Comparison of ENCODE assay signal across 27 cellular contexts in the genomic region with DNA sequence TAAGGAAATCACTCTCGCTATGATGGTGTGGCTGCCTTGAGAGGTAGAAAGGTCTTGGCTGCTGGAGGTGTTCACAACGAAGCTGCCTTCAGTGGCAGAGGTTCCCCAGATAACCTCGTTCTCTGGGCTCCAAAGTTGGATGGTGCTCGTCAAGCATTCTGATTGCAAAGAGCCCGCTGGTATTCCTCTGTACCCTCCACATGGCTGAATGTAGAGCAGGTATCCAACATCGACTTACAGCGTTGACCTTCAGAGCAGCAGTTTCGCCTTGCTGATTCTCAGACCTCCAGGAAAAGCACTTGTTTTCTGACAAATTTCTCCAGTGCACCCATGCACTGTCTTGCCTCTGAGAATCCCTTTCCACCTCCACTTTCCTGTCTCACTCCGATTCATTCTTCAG. TPM values are rescaled to one million over a fixed set of nuclear protein-coding genes. Genes with fewer than 3 reads are reported as not detected.
DNase-seq lines count a peak whose midpoint lies in the region; ATAC-seq and TF ChIP-seq lines count a peak whose summit lies in the region.
"Had no signal": no experiment of that assay in that cellular context is flagged by ENCODE, and none has a peak within 500 bp of the region (broad histone marks: within the 10 kb centered on the region; RNA-seq: fewer than 3 reads in every experiment).

No MANE protein-coding gene starts in this region.

- H2AFZ ChIP-seq in GM23338: no peak overlapping the region

- H3K4me3 Mint-ChIP-seq in GM23338: no peak overlapping the region
- H3K4me3 Mint-ChIP-seq in central memory CD8-positive, alpha-beta T cell: no peak overlapping the region
- H3K4me3 Mint-ChIP-seq: CD14-positive monocyte; CD4-positive, alpha-beta memory T cell; CD4-positive, CD25-positive, alpha-beta regulatory T cell; CD8-positive, alpha-beta memory T cell had no signal

- no peaks in the 10 kb centered on the region for H3K9me2 ChIP-seq in GM23338 (ENCODE audit: insufficient read depth)

- no peaks in the 10 kb centered on the region for H3K27me3 ChIP-seq in GM23338 (ENCODE audit: insufficient read depth)
- no peaks in the 10 kb centered on the region for H3K27me3 ChIP-seq in gastrocnemius medialis

- H3K9me3 Mint-ChIP-seq in GM23338: no peaks in the 10 kb centered on the region
- no peaks in the 10 kb centered on the region for H3K9me3 Mint-ChIP-seq in central memory CD8-positive, alpha-beta T cell
- H3K9me3 Mint-ChIP-seq: CD14-positive monocyte; CD4-positive, alpha-beta memory T cell; CD8-positive, alpha-beta memory T cell had no signal

- H4K20me1 ChIP-seq in GM23338 (replicated peaks; ENCODE audit: insufficient read depth): no peaks in the 10 kb centered on the region
- H4K20me1 ChIP-seq: BLaER1 had no signal

- H3K36me3 ChIP-seq in GM23338 (ENCODE audit: insufficient read depth) (no peaks in the 10 kb centered on the region), gastrocnemius medialis (no peaks in the 10 kb centered on the region)
- H3K36me3 ChIP-seq: BE2C, BLaER1 had no signal

- ATAC-seq in GM23338 (no peak), gastrocnemius medialis (no peak), HG03175 (IDR thresholded peaks at IDR 0.05; ENCODE audit: unreplicated experiment) (no peak)
- no peak for ATAC-seq in central memory CD8-positive, alpha-beta T cell (replicated peaks; ENCODE audit: extremely low read depth, poor library complexity, severe bottlenecking)

- H3K4me3 ChIP-seq in GM23338: no peak overlapping the region
- no peak overlapping the region for H3K4me3 ChIP-seq in gastrocnemius medialis
- H3K4me3 ChIP-seq: BLaER1 had no signal

- in situ Hi-C loops in gastrocnemius medialis (cut with MboI; ENCODE audit: low sequenced_read_pairs in 4 of 4): no loop called here

- peaks cover 20% of the 10 kb centered on the region for H3K27me3 Mint-ChIP-seq in GM23338 (ENCODE audit: insufficient read depth, low read depth, poor library complexity)
- H3K27me3 Mint-ChIP-seq in central memory CD8-positive, alpha-beta T cell: peaks cover 71% of the 10 kb centered on the region

- no peaks in the 10 kb centered on the region for H3K9me3 ChIP-seq in gastrocnemius medialis
- H3K9me3 ChIP-seq: BE2C had no signal

- H3K27ac ChIP-seq in GM23338 (ENCODE audit: low read depth): no peak overlapping the region
- no peak overlapping the region for H3K27ac ChIP-seq in gastrocnemius medialis
- H3K27ac ChIP-seq: BLaER1 had no signal

- 0 out of 2 replicates have a peak overlapping the region, but pooled peaks have one; percentile 15 for H3K27ac Mint-ChIP-seq in GM23338
- peak overlapping the region; percentile 63 for H3K27ac Mint-ChIP-seq in central memory CD8-positive, alpha-beta T cell (ENCODE audit: low read depth)
- H3K27ac Mint-ChIP-seq: CD4-positive, CD25-positive, alpha-beta regulatory T cell had no signal

- H3K4me1 ChIP-seq in GM23338 (ENCODE audit: insufficient read depth) (peaks cover 5% of the 10 kb centered on the region; the same call in 1 of the 2 replicates), gastrocnemius medialis (peaks cover 9 to 15% of the 10 kb centered on the region in 2 donors)
- H3K4me1 ChIP-seq: BE2C had no signal

- 0 out of 2 replicates have a peak, but pooled peaks cover 3% of the 10 kb centered on the region for H3K79me2 ChIP-seq in GM23338 (replicated peaks; ENCODE audit: insufficient read depth)

- H3K4me1 Mint-ChIP-seq in GM23338: peaks cover 20% of the 10 kb centered on the region
- peaks cover 7% of the 10 kb centered on the region for H3K4me1 Mint-ChIP-seq in central memory CD8-positive, alpha-beta T cell

- TF ChIP-seq CTCF in GM23338 (conservative IDR thresholded peaks at IDR 0.05; ENCODE audit: low read depth in 2 of 2): no peak
- no peak for TF ChIP-seq CTCF in gastrocnemius medialis (IDR thresholded peaks at IDR 0.05 in 4 of 5, conservative IDR thresholded peaks at IDR 0.05 in 1 of 5)
- no peak for TF ChIP-seq CTCF in GM10266 (IDR thresholded peaks at IDR 0.05; ENCODE audit: control insufficient read depth, insufficient read depth, low read depth, missing control alignments)

- no peak for TF ChIP-seq POLR2A in gastrocnemius medialis (IDR thresholded peaks at IDR 0.05)

- intact Hi-C loops in gastrocnemius medialis (cut with DNase I; ENCODE audit: low total_unique reads): no loop called here

- no peaks in the 10 kb centered on the region for H3K36me3 Mint-ChIP-seq in GM23338 (ENCODE audit: low read depth)
- no peaks in the 10 kb centered on the region for H3K36me3 Mint-ChIP-seq in central memory CD8-positive, alpha-beta T cell (ENCODE audit: insufficient read depth)
- H3K36me3 Mint-ChIP-seq: CD14-positive monocyte; CD4-positive, alpha-beta memory T cell; CD4-positive, CD25-positive, alpha-beta regulatory T cell; CD8-positive, alpha-beta memory T cell had no signal

- DNase-seq in GM23338 (ENCODE audit: low spot score) (no peak), mesenteric fat pad (ENCODE audit: low spot score) (peak; percentile 60), gastrocnemius medialis (no peak), GM10266 (ENCODE audit: extremely low spot score) (no peak)
- no peak for DNase-seq in central memory CD8-positive, alpha-beta T cell (ENCODE audit: low spot score in 2 of 2)
- DNase-seq: 8988T; ACHN; BE2C; C1 segment of cervical spinal cord; CD4-positive, alpha-beta memory T cell; CD4-positive, CD25-positive, alpha-beta regulatory T cell; CD8-positive, alpha-beta memory T cell; COR-L47; DMS 273 treated with DMSO at 0.1 percent for 48 hours; DMS153; DMS53; DMS79; DND-41; EL; GDM1 had no signal

- H3K4me2 ChIP-seq in GM23338: no peak overlapping the region
- H3K4me2 ChIP-seq: BLaER1 had no signal

- H3F3A ChIP-seq in GM23338 (replicated peaks; ENCODE audit: low read depth): no peaks in the 10 kb centered on the region

TF ChIP-seq in GM23338, 12 proteins besides CTCF, POLR2A, EP300 and RAD21 (continues in another document):
- TF ChIP-seq, protein P1, sequence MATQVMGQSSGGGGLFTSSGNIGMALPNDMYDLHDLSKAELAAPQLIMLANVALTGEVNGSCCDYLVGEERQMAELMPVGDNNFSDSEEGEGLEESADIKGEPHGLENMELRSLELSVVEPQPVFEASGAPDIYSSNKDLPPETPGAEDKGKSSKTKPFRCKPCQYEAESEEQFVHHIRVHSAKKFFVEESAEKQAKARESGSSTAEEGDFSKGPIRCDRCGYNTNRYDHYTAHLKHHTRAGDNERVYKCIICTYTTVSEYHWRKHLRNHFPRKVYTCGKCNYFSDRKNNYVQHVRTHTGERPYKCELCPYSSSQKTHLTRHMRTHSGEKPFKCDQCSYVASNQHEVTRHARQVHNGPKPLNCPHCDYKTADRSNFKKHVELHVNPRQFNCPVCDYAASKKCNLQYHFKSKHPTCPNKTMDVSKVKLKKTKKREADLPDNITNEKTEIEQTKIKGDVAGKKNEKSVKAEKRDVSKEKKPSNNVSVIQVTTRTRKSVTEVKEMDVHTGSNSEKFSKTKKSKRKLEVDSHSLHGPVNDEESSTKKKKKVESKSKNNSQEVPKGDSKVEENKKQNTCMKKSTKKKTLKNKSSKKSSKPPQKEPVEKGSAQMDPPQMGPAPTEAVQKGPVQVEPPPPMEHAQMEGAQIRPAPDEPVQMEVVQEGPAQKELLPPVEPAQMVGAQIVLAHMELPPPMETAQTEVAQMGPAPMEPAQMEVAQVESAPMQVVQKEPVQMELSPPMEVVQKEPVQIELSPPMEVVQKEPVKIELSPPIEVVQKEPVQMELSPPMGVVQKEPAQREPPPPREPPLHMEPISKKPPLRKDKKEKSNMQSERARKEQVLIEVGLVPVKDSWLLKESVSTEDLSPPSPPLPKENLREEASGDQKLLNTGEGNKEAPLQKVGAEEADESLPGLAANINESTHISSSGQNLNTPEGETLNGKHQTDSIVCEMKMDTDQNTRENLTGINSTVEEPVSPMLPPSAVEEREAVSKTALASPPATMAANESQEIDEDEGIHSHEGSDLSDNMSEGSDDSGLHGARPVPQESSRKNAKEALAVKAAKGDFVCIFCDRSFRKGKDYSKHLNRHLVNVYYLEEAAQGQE (IDR thresholded peaks at IDR 0.05; ENCODE audit: unreplicated experiment): no peak
- TF ChIP-seq ZNF114 (CRISPR knock-in tag; IDR thresholded peaks at IDR 0.05): no peak

RNA-seq across cellular contexts. Expression of a gene that starts 4.3 kb away (rescaled TPM):
- total RNA-seq in GM23338 (2014; rRNA removed; shearing (Covaris generic)): 0.28 TPM in 1 of 2 replicates, not detected in the other
- polyA plus RNA-seq in GM23338 (2016; fragmentation: Nextera tagmentation; extraction: Ambion mirVana): 0.11 TPM in 1 of 2 replicates, not detected in the other
- total RNA-seq in mesenteric fat pad (not detected), gastrocnemius medialis (under 1 TPM in 1 of 4 donors, not detected in 3; 0.36 TPM)
- total RNA-seq: CD4-positive, alpha-beta memory T cell; CD4-positive, CD25-positive, alpha-beta regulatory T cell; CD8-positive, alpha-beta memory T cell; Daoy; G401 had no signal
- polyA plus RNA-seq: AG04450; CD14-positive monocyte; CD4-positive, alpha-beta memory T cell; CD4-positive, CD25-positive, alpha-beta regulatory T cell; CD8-positive, alpha-beta memory T cell had no signal

RNA-seq across cellular contexts. Expression of a gene that starts 35.3 kb away (rescaled TPM):
- total RNA-seq in GM23338 (2014; rRNA removed; shearing (Covaris generic)): not detected in 2 replicates
- polyA plus RNA-seq in GM23338 (2016; fragmentation: Nextera tagmentation; extraction: Ambion mirVana): not detected in 2 replicates
- 0.42 TPM for total RNA-seq in mesenteric fat pad
- total RNA-seq in gastrocnemius medialis: 100 to 1,000 TPM; 114 to 266 (median 184) TPM
- total RNA-seq: A673; CD4-positive, alpha-beta memory T cell; CD4-positive, CD25-positive, alpha-beta regulatory T cell; CD8-positive, alpha-beta memory T cell had no signal
- polyA plus RNA-seq: AG04450; CD14-positive monocyte; CD4-positive, alpha-beta memory T cell; CD4-positive, CD25-positive, alpha-beta regulatory T cell; CD8-positive, alpha-beta memory T cell had no signal

RNA-seq across cellular contexts. Expression of a gene that starts 39.9 kb away (rescaled TPM):
- 4.2 and 4.3 TPM in 2 replicates for total RNA-seq in GM23338 (2014; rRNA removed; shearing (Covaris generic))
- polyA plus RNA-seq in GM23338 (2016; fragmentation: Nextera tagmentation; extraction: Ambion mirVana): 6.2 and 8.9 TPM in 2 replicates
- 0.22 TPM for total RNA-seq in mesenteric fat pad
- 1 to 10 TPM; 2.0 to 7.4 (median 5.0) TPM for total RNA-seq in gastrocnemius medialis
- polyA plus RNA-seq: AG04450, CD14-positive monocyte had no signal

Comparison
In these comparisons a context has a peak if more than half of its experiments do, and no peak if none do; other contexts are left out.
1. RNA of a gene that starts 35.3 kb away (total RNA-seq): 114 to 266 TPM in gastrocnemius medialis; 0.42 TPM in mesenteric fat pad (single experiment) and not detected in GM23338; every median in the first group is over 10 times any median in the second.